17 cellular contexts compared by ENCODE assay signal in genomic region chr10:90451283-90451682, GRCh38.
DNase-seq lines count a peak whose midpoint lies in the region; ATAC-seq and TF ChIP-seq lines count a peak whose summit lies in the region.
"Had no signal": no experiment of that assay in that cellular context is flagged by ENCODE, and none has a peak within 500 bp of the region (broad histone marks: within the 10 kb centered on the region; RNA-seq: fewer than 3 reads in every experiment).

No MANE protein-coding gene starts in this region.

- H3K27ac Mint-ChIP-seq in T-helper 17 cell = no peak overlapping the region
- no peak overlapping the region for H3K27ac Mint-ChIP-seq in chondrocyte (ENCODE audit: unreplicated experiment)
- H3K27ac Mint-ChIP-seq: activated naive CD4-positive, alpha-beta T cell treated with anti-CD3 and anti-CD28 coated beads, Interleukin-2, amount 50 U/mL, for 72 hours; natural killer cell; progenitor cell of endocrine pancreas had no signal

- H3K4me1 ChIP-seq in mammary epithelial cell (ENCODE audit: insufficient read depth, low read length) (peaks cover 18% of the 10 kb centered on the region), mesenchymal stem cell (ENCODE audit: control insufficient read depth, insufficient read depth, low read depth, low read length) (no peaks in the 10 kb centered on the region), mucosa of descending colon (ENCODE audit: low read depth) (no peaks in the 10 kb centered on the region)
- H3K4me1 ChIP-seq: lower lobe of right lung, upper lobe of left lung had no signal

- no peaks in the 10 kb centered on the region for H3K9me3 ChIP-seq in mammary epithelial cell (replicated peaks; ENCODE audit: insufficient read depth, low read length)
- no peaks in the 10 kb centered on the region for H3K9me3 ChIP-seq in mesenchymal stem cell (ENCODE audit: control insufficient read depth, low read length)
- no peaks in the 10 kb centered on the region for H3K9me3 ChIP-seq in T-helper 17 cell (ENCODE audit: control insufficient read depth, low read length, poor library complexity, severe bottlenecking)
- no peaks in the 10 kb centered on the region for H3K9me3 ChIP-seq in mucosa of descending colon
- H3K9me3 ChIP-seq: lower lobe of right lung, upper lobe of left lung had no signal

- H2AFZ ChIP-seq in mammary epithelial cell (ENCODE audit: low read depth, low read length) (no peak overlapping the region), mesenchymal stem cell (ENCODE audit: low read depth, low read length) (no peak overlapping the region)

- H3K4me2 ChIP-seq in mammary epithelial cell (ENCODE audit: insufficient read depth, low read depth, low read length) (peak overlapping the region; percentile 44), mesenchymal stem cell (ENCODE audit: low read length, poor library complexity, severe bottlenecking) (no peak overlapping the region)
- H3K4me2 ChIP-seq: KMS-11 had no signal

- no peaks in the 10 kb centered on the region for H3K36me3 ChIP-seq in mammary epithelial cell (ENCODE audit: insufficient read depth, low read length)
- no peaks in the 10 kb centered on the region for H3K36me3 ChIP-seq in mesenchymal stem cell (ENCODE audit: control insufficient read depth in 1 of 2, insufficient read depth in 2 of 2, low read depth in 1 of 2, low read length in 2 of 2)
- no peaks in the 10 kb centered on the region for H3K36me3 ChIP-seq in mucosa of descending colon (ENCODE audit: low read depth)
- H3K36me3 ChIP-seq: lower lobe of right lung, upper lobe of left lung had no signal

- 0% methylated on average over 1 of the region's 1 CpG for WGBS in mammary epithelial cell (ENCODE audit: low coverage, missing lambda C conversion rate)
- WGBS in mesenchymal stem cell = no CpG with 5 or more reads among the region's 1 CpG

- no peaks in the 10 kb centered on the region for H3K27me3 Mint-ChIP-seq in T-helper 17 cell
- H3K27me3 Mint-ChIP-seq in chondrocyte (ENCODE audit: low read depth) = peaks cover 13% of the 10 kb centered on the region
- H3K27me3 Mint-ChIP-seq: central memory CD8-positive, alpha-beta T cell; progenitor cell of endocrine pancreas had no signal

- no peak overlapping the region for H2BK12ac ChIP-seq in mesenchymal stem cell (ENCODE audit: low read length in 2 of 2)

- H3K9ac ChIP-seq in mammary epithelial cell (ENCODE audit: insufficient read depth, low read length) (no peak overlapping the region), mesenchymal stem cell (ENCODE audit: low read length) (no peak overlapping the region)
- H3K9ac ChIP-seq: KMS-11 had no signal

- H3K4ac ChIP-seq in mesenchymal stem cell (ENCODE audit: low read depth in 1 of 2, low read length in 2 of 2) = no peak overlapping the region

- H3K79me1 ChIP-seq in mesenchymal stem cell (replicated peaks; ENCODE audit: low read length, poor library complexity, severe bottlenecking) = no peaks in the 10 kb centered on the region

- H3K4me3 Mint-ChIP-seq in T-helper 17 cell = no peak overlapping the region
- no peak overlapping the region for H3K4me3 Mint-ChIP-seq in chondrocyte (ENCODE audit: unreplicated experiment)
- H3K4me3 Mint-ChIP-seq: central memory CD8-positive, alpha-beta T cell; natural killer cell had no signal

- H3K27ac ChIP-seq in mammary epithelial cell (ENCODE audit: insufficient read depth, low read depth, low read length) = no peak overlapping the region
- no peak overlapping the region for H3K27ac ChIP-seq in mesenchymal stem cell (ENCODE audit: low read length, poor library complexity, severe bottlenecking)
- H3K27ac ChIP-seq: KMS-11, lower lobe of right lung, upper lobe of left lung had no signal

- dilution Hi-C loops in mammary epithelial cell (cut with HindIII; ENCODE audit: low sequenced_read_pairs) = no loop called here

- in situ Hi-C loops in mammary epithelial cell (cut with MboI; ENCODE audit: low sequenced_read_pairs in 2 of 2) = no loop called here

- no peaks in the 10 kb centered on the region for H3K4me1 Mint-ChIP-seq in T-helper 17 cell
- H3K4me1 Mint-ChIP-seq in chondrocyte (ENCODE audit: low read depth) = peaks cover 12% of the 10 kb centered on the region
- H3K4me1 Mint-ChIP-seq: central memory CD8-positive, alpha-beta T cell; natural killer cell had no signal

- intact Hi-C loops in mammary epithelial cell (cut with micrococcal nuclease) = no loop called here
- intact Hi-C loops in mucosa of descending colon (cut with DNase I, micrococcal nuclease) = no loop called here

- CTCF ChIA-PET in mammary epithelial cell (lab: Charles Lee; ENCODE audit: low non-redundant PET) = no interaction called here

- TF ChIP-seq CTCF in mammary epithelial cell (conservative IDR thresholded peaks at IDR 0.05 in 1 of 2, IDR thresholded peaks at IDR 0.05 in 1 of 2; ENCODE audit: extremely low read depth in 1 of 2, insufficient read depth in 1 of 2, low read depth in 1 of 2, low read length in 2 of 2) = no peak
- TF ChIP-seq CTCF in chondrocyte (IDR thresholded peaks at IDR 0.05) = no peak
- no peak for TF ChIP-seq CTCF in mucosa of descending colon (IDR thresholded peaks at IDR 0.05)

- H3K18ac ChIP-seq in mesenchymal stem cell (ENCODE audit: low read depth in 1 of 2, low read length in 2 of 2) = no peak overlapping the region

- no peak overlapping the region for H4K8ac ChIP-seq in mesenchymal stem cell (ENCODE audit: low read length)

- DNase-seq in EL (peak; percentile 26), OCI-M1 (lab: John Stamatoyannopoulos, UW) (peak; percentile 54), mammary epithelial cell (peak; percentile 65), mesenchymal stem cell (peak; percentile 64), T-helper 17 cell (no peak), chondrocyte (ENCODE audit: low spot score) (no peak), mucosa of descending colon (no peak)
- DNase-seq: DMS79; lower lobe of right lung; natural killer cell; stimulated activated naive CD4-positive, alpha-beta T cell treated with Interleukin-2 at 50 U/mL for 16 hours; upper lobe of left lung had no signal

- H3K36me3 Mint-ChIP-seq in T-helper 17 cell (ENCODE audit: low read depth) (no peaks in the 10 kb centered on the region), chondrocyte (ENCODE audit: low read depth) (no peaks in the 10 kb centered on the region)
- H3K36me3 Mint-ChIP-seq: natural killer cell had no signal

- H2AK5ac ChIP-seq in mesenchymal stem cell (ENCODE audit: low read length, severe bottlenecking) = no peak overlapping the region

- no peak overlapping the region for H3K23ac ChIP-seq in mesenchymal stem cell (ENCODE audit: low read length in 2 of 2)

- H3K14ac ChIP-seq in mesenchymal stem cell (ENCODE audit: low read length in 2 of 2) = no peak overlapping the region

- H3K27me3 ChIP-seq in mammary epithelial cell (ENCODE audit: insufficient read depth, low read length) = no peaks in the 10 kb centered on the region
- no peaks in the 10 kb centered on the region for H3K27me3 ChIP-seq in mesenchymal stem cell (ENCODE audit: control insufficient read depth in 1 of 2, insufficient read depth in 1 of 2, low read length in 2 of 2)
- H3K27me3 ChIP-seq: upper lobe of left lung had no signal

- no peaks in the 10 kb centered on the region for H3K79me2 ChIP-seq in mammary epithelial cell (ENCODE audit: insufficient read depth, low read length)

- ATAC-seq in T-helper 17 cell (no peak), GM19467 (IDR thresholded peaks at IDR 0.05; ENCODE audit: unreplicated experiment) (no peak), mucosa of descending colon (no peak)
- ATAC-seq: activated naive CD4-positive, alpha-beta T cell treated with anti-CD3 and anti-CD28 coated beads, Interleukin-2, amount 50 U/mL, for 72 hours; lower lobe of right lung; natural killer cell had no signal

- no peak overlapping the region for H2BK5ac ChIP-seq in mesenchymal stem cell (ENCODE audit: low read depth, low read length, poor library complexity, severe bottlenecking)

- no peak overlapping the region for H2BK120ac ChIP-seq in mesenchymal stem cell (ENCODE audit: low read depth, low read length)

- H3K4me3 ChIP-seq in mammary epithelial cell (replicated peaks in 1 of 3; ENCODE audit: insufficient read depth in 1 of 3, low read depth in 2 of 3, low read length in 3 of 3) = no peak overlapping the region
- H3K4me3 ChIP-seq in mesenchymal stem cell (ENCODE audit: insufficient read depth in 1 of 2, low read depth in 1 of 2, low read length in 2 of 2) = no peak overlapping the region
- no peak overlapping the region for H3K4me3 ChIP-seq in mucosa of descending colon
- H3K4me3 ChIP-seq: lower lobe of right lung, upper lobe of left lung had no signal

- H4K20me1 ChIP-seq in mammary epithelial cell (ENCODE audit: insufficient read depth, low read length) = no peaks in the 10 kb centered on the region

- H3K9me3 Mint-ChIP-seq in chondrocyte (ENCODE audit: low read depth) = peaks cover 19% of the 10 kb centered on the region

- H4K91ac ChIP-seq in mesenchymal stem cell (ENCODE audit: low read length) = no peak overlapping the region

- H2BK15ac ChIP-seq in mesenchymal stem cell (ENCODE audit: low read depth, poor library complexity, severe bottlenecking) = no peak overlapping the region

- BruUV-seq in mammary epithelial cell (replicated peaks; lab: Mats Ljungman, UMichigan) = no TSS peak

Comparison
In these comparisons a context has a peak if more than half of its experiments do, and no peak if none do; other contexts are left out.
1. DNase-seq: peak in EL (single experiment), OCI-M1 (single experiment), mammary epithelial cell (single experiment) and mesenchymal stem cell (single experiment); none in T-helper 17 cell (0 of 3), chondrocyte (single experiment) and mucosa of descending colon (0 of 3).